Comparison of ENCODE assay signal across 36 cellular contexts in genomic region chr1:196970182-196970581, GRCh38. TPM values are rescaled to one million over a fixed set of nuclear protein-coding genes. Genes with fewer than 3 reads are reported as not detected.
"Had no signal": no experiment of that assay in that cellular context is flagged by ENCODE, and none has a peak within 500 bp of the region (broad histone marks: within the 10 kb centered on the region; RNA-seq: fewer than 3 reads in every experiment).

No MANE protein-coding gene starts in this region.

- ATAC-seq: activated CD8-positive, alpha-beta T cell treated with anti-CD3 and anti-CD28 coated beads for 36 hours; body of pancreas had no signal

- FAIRE-seq: astrocyte had no signal

- H3K36me3 ChIP-seq: adrenal gland, brain microvascular endothelial cell, breast epithelium had no signal

- H3K4me3 ChIP-seq: adrenal gland, body of pancreas, breast epithelium had no signal

- H3K36me3 Mint-ChIP-seq: activated CD4-positive, alpha-beta memory T cell treated with anti-CD3 and anti-CD28 coated beads for 36 hours; activated naive CD4-positive, alpha-beta T cell treated with anti-CD3 and anti-CD28 coated beads, Interleukin-2, amount 10 ng/mL, durations not matched to agents 7 days and 5 days; activated naive CD4-positive, alpha-beta T cell treated with anti-CD3 and anti-CD28 coated beads, Interleukin-2, amount 50 U/mL, for 24 hours; activated naive CD8-positive, alpha-beta T cell had no signal

- H3K9me3 ChIP-seq: adrenal gland, body of pancreas, breast epithelium had no signal

- H3K4me1 ChIP-seq: adrenal gland, body of pancreas, breast epithelium had no signal

- H3K27me3 ChIP-seq: adrenal gland, body of pancreas, brain microvascular endothelial cell, breast epithelium had no signal

- H3K4me3 Mint-ChIP-seq: activated B cell treated with CpG ODN at 0.5 μM for 24 hours; activated CD4-positive, alpha-beta memory T cell treated with anti-CD3 and anti-CD28 coated beads for 36 hours; activated CD4-positive, alpha-beta T cell treated with anti-CD3 and anti-CD28 coated beads, Interleukin-2, amount 10 ng/mL, durations not matched to agents 24 days and 14 days; activated CD8-positive, alpha-beta T cell treated with anti-CD3 and anti-CD28 coated beads for 36 hours; activated naive CD4-positive, alpha-beta T cell treated with anti-CD3 and anti-CD28 coated beads, Interleukin-2, amount 10 ng/mL, durations not matched to agents 7 days and 5 days; activated naive CD4-positive, alpha-beta T cell treated with anti-CD3 and anti-CD28 coated beads, Interleukin-2, amount 50 U/mL, for 24 hours; activated naive CD8-positive, alpha-beta T cell; activated T-cell treated with anti-CD3 and anti-CD28 coated beads, Interleukin-2, amount 50 U/mL, for 24 hours; T-helper 1 cell treated with Interleukin-12 subunit alpha and Interleukin-12 subunit beta and Interleukin-4 antibody, amounts not matched to agents 30 μg/mL and 1 μg/mL, for 36 hours; T-helper 2 cell treated with Interferon-gamma antibody and Interleukin-4, amounts not matched to agents 5 μg/mL and 100 μg/mL, for 36 hours had no signal

- H3K9me3 Mint-ChIP-seq: activated B cell treated with CpG ODN at 0.5 μM for 24 hours; activated CD4-positive, alpha-beta memory T cell treated with anti-CD3 and anti-CD28 coated beads for 36 hours; activated CD4-positive, alpha-beta T cell treated with anti-CD3 and anti-CD28 coated beads, Interleukin-2, amount 10 ng/mL, durations not matched to agents 24 days and 14 days; activated CD8-positive, alpha-beta T cell treated with anti-CD3 and anti-CD28 coated beads for 36 hours; activated naive CD4-positive, alpha-beta T cell treated with anti-CD3 and anti-CD28 coated beads, Interleukin-2, amount 10 ng/mL, durations not matched to agents 7 days and 5 days; activated naive CD4-positive, alpha-beta T cell treated with anti-CD3 and anti-CD28 coated beads, Interleukin-2, amount 50 U/mL, for 24 hours; activated T-cell treated with anti-CD3 and anti-CD28 coated beads, Interleukin-2, amount 50 U/mL, for 24 hours; activated T-helper 2 cell treated with anti-CD3 and anti-CD28 coated beads, Interferon-gamma antibody, Interleukin-2, Interleukin-4, amounts not matched to agents 10 μg/mL and 5 μg/mL and 100 μg/mL, durations not matched to agents 14 hours and 24 hours and 36 hours; T-helper 1 cell treated with Interleukin-12 subunit alpha and Interleukin-12 subunit beta and Interleukin-4 antibody, amounts not matched to agents 30 μg/mL and 1 μg/mL, for 36 hours; T-helper 2 cell treated with Interferon-gamma antibody and Interleukin-4, amounts not matched to agents 5 μg/mL and 100 μg/mL, for 36 hours had no signal

- H3K27ac Mint-ChIP-seq: activated B cell treated with CpG ODN at 0.5 μM for 24 hours; activated CD4-positive, alpha-beta memory T cell treated with anti-CD3 and anti-CD28 coated beads for 36 hours; activated CD4-positive, alpha-beta T cell treated with anti-CD3 and anti-CD28 coated beads, Interleukin-2, amount 10 ng/mL, durations not matched to agents 24 days and 14 days; activated CD8-positive, alpha-beta T cell treated with anti-CD3 and anti-CD28 coated beads for 36 hours; activated naive CD4-positive, alpha-beta T cell treated with anti-CD3 and anti-CD28 coated beads, Interleukin-2, amount 10 ng/mL, durations not matched to agents 7 days and 5 days; activated naive CD4-positive, alpha-beta T cell treated with anti-CD3 and anti-CD28 coated beads, Interleukin-2, amount 50 U/mL, for 24 hours; activated naive CD8-positive, alpha-beta T cell; activated T-cell treated with anti-CD3 and anti-CD28 coated beads, Interleukin-2, amount 50 U/mL, for 24 hours; activated T-helper 2 cell treated with anti-CD3 and anti-CD28 coated beads, Interferon-gamma antibody, Interleukin-2, Interleukin-4, amounts not matched to agents 10 μg/mL and 5 μg/mL and 100 μg/mL, durations not matched to agents 14 hours and 24 hours and 36 hours; T-helper 1 cell treated with Interleukin-12 subunit alpha and Interleukin-12 subunit beta and Interleukin-4 antibody, amounts not matched to agents 30 μg/mL and 1 μg/mL, for 36 hours; T-helper 2 cell treated with Interferon-gamma antibody and Interleukin-4, amounts not matched to agents 5 μg/mL and 100 μg/mL, for 36 hours had no signal

- H3K4me1 Mint-ChIP-seq: activated B cell treated with CpG ODN at 0.5 μM for 24 hours; activated CD4-positive, alpha-beta T cell treated with anti-CD3 and anti-CD28 coated beads, Interleukin-2, amount 10 ng/mL, durations not matched to agents 24 days and 14 days; activated naive CD4-positive, alpha-beta T cell treated with anti-CD3 and anti-CD28 coated beads, Interleukin-2, amount 10 ng/mL, durations not matched to agents 7 days and 5 days; activated naive CD4-positive, alpha-beta T cell treated with anti-CD3 and anti-CD28 coated beads, Interleukin-2, amount 50 U/mL, for 24 hours had no signal

- H3K27me3 Mint-ChIP-seq: activated B cell treated with CpG ODN at 0.5 μM for 24 hours; activated CD4-positive, alpha-beta memory T cell treated with anti-CD3 and anti-CD28 coated beads for 36 hours; activated CD4-positive, alpha-beta T cell treated with anti-CD3 and anti-CD28 coated beads, Interleukin-2, amount 10 ng/mL, durations not matched to agents 24 days and 14 days; activated CD8-positive, alpha-beta T cell treated with anti-CD3 and anti-CD28 coated beads for 36 hours; activated naive CD4-positive, alpha-beta T cell treated with anti-CD3 and anti-CD28 coated beads, Interleukin-2, amount 10 ng/mL, durations not matched to agents 7 days and 5 days; activated naive CD4-positive, alpha-beta T cell treated with anti-CD3 and anti-CD28 coated beads, Interleukin-2, amount 50 U/mL, for 24 hours; activated naive CD8-positive, alpha-beta T cell; activated T-cell treated with anti-CD3 and anti-CD28 coated beads, Interleukin-2, amount 50 U/mL, for 24 hours had no signal

- DNase-seq: activated B cell treated with CpG ODN at 0.5 μM for 24 hours; activated CD4-positive, alpha-beta memory T cell treated with anti-CD3 and anti-CD28 coated beads for 36 hours; activated CD4-positive, alpha-beta T cell treated with anti-CD3 and anti-CD28 coated beads for 4 hours; activated CD4-positive, alpha-beta T cell treated with anti-CD3 and anti-CD28 coated beads, Interleukin-2, amount 10 ng/mL, durations not matched to agents 24 days and 14 days; activated CD4-positive, alpha-beta T cell treated with anti-CD3 and anti-CD28 coated beads, Interleukin-2, amount 50 U/mL, for 1 hour; activated CD4-positive, alpha-beta T cell treated with anti-CD3 and anti-CD28 coated beads, Interleukin-2, amount 50 U/mL, for 4 hours; activated CD4-positive, CD25-positive, alpha-beta regulatory T cell treated with anti-CD3 and anti-CD28 coated beads, Interleukin-2, amount 50 U/mL, for 72 hours; activated CD8-positive, alpha-beta memory T cell treated with anti-CD3 and anti-CD28 coated beads, Interleukin-2, amount 50 U/mL, for 4 hours; activated CD8-positive, alpha-beta T cell treated with anti-CD3 and anti-CD28 coated beads for 36 hours; activated effector memory CD4-positive, alpha-beta T cell treated with Interleukin-2 at 50 U/mL for 16 hours; activated gamma-delta T cell; activated naive CD4-positive, alpha-beta T cell treated with anti-CD3 and anti-CD28 coated beads, Interleukin-2, amount 10 ng/mL, durations not matched to agents 7 days and 5 days; activated naive CD4-positive, alpha-beta T cell treated with Interleukin-2 at 50 U/mL for 16 hours; activated T-cell treated with anti-CD3 and anti-CD28 coated beads for 4 hours; activated T-cell treated with anti-CD3 and anti-CD28 coated beads, Interleukin-2, amount 50 U/mL, for 24 hours; activated T-cell treated with anti-CD3 and anti-CD28 coated beads, Interleukin-2, amount 50 U/mL, for 48 hours; adrenal gland; amniotic stem cell; aorta; body of pancreas; brain microvascular endothelial cell; central memory CD4-positive, alpha-beta T cell; T-helper 1 cell; T-helper 2 cell; T-helper 9 cell had no signal

- H3K27ac ChIP-seq: adrenal gland, body of pancreas, brain microvascular endothelial cell, breast epithelium, VCaP had no signal

RNA-seq across cellular contexts. Expression of gene CFHR5, which starts 7.2 kb away (rescaled TPM):
- total RNA-seq: activated B cell treated with CpG ODN at 0.5 μM for 24 hours; activated CD4-positive, alpha-beta memory T cell treated with anti-CD3 and anti-CD28 coated beads for 36 hours; activated CD4-positive, alpha-beta T cell treated with anti-CD3 and anti-CD28 coated beads, Interleukin-2, amount 10 ng/mL, durations not matched to agents 24 days and 14 days; activated CD8-positive, alpha-beta memory T cell treated with anti-CD3 and anti-CD28 coated beads for 36 hours; activated CD8-positive, alpha-beta T cell treated with anti-CD3 and anti-CD28 coated beads for 36 hours; activated T-helper 2 cell treated with anti-CD3 and anti-CD28 coated beads, Interferon-gamma antibody, Interleukin-2, Interleukin-4, amounts not matched to agents 10 μg/mL and 5 μg/mL and 100 μg/mL, durations not matched to agents 14 hours and 24 hours and 36 hours; adrenal gland; aorta; astrocyte; body of pancreas; breast epithelium; cardiac septum; cerebellum had no signal
- polyA plus RNA-seq: adrenal gland, aorta had no signal

RNA-seq across cellular contexts. Expression of gene CFHR2, which starts 26.6 kb away (rescaled TPM):
- total RNA-seq: activated B cell treated with CpG ODN at 0.5 μM for 24 hours; activated CD4-positive, alpha-beta memory T cell treated with anti-CD3 and anti-CD28 coated beads for 36 hours; activated CD8-positive, alpha-beta memory T cell treated with anti-CD3 and anti-CD28 coated beads for 36 hours; activated CD8-positive, alpha-beta T cell treated with anti-CD3 and anti-CD28 coated beads for 36 hours; activated T-helper 2 cell treated with anti-CD3 and anti-CD28 coated beads, Interferon-gamma antibody, Interleukin-2, Interleukin-4, amounts not matched to agents 10 μg/mL and 5 μg/mL and 100 μg/mL, durations not matched to agents 14 hours and 24 hours and 36 hours; aorta; astrocyte; body of pancreas; breast epithelium; cardiac septum; cerebellum had no signal
- polyA plus RNA-seq: aorta had no signal
